ENCODE assay signal across 8 cellular contexts in the genomic region with DNA sequence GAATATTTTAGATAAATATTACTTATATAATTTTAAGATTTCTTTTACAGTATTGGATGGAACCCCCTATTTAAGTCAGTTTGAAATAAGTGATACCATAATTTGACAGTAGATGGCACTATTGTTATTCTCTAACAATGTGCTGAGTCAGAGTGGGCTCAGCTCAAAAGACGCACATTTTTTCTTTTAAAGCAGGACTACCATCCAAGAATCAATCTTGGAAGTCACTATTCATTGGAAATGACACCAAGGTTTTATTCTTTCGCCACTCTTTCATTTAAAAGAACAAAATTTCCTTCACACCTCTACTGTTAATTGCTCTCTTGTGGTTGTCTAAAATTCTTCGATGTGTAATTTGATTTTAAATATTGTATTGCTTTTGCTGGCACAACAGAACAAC. TPM values are rescaled to one million over a fixed set of nuclear protein-coding genes. Genes with fewer than 3 reads are reported as not detected.
DNase-seq lines count a peak whose midpoint lies in the region; ATAC-seq and TF ChIP-seq lines count a peak whose summit lies in the region.

No MANE protein-coding gene starts in this region.

- no peak overlapping the region for H3K4me3 Mint-ChIP-seq in T-helper 17 cell

- H3K36me3 Mint-ChIP-seq in T-helper 17 cell (ENCODE audit: low read depth), result no peaks in the 10 kb centered on the region

- H3K9me3 ChIP-seq in T-helper 17 cell (ENCODE audit: control insufficient read depth, low read length, poor library complexity, severe bottlenecking) (no peaks in the 10 kb centered on the region), prostate gland (no peaks in the 10 kb centered on the region)

- intact Hi-C loops in prostate gland (cut with DNase I), result no loop called here

- H3K27ac Mint-ChIP-seq in T-helper 17 cell, result no peak overlapping the region

- peak in 3 of 4 experiments; percentile 66 to 78 (median 75) for TF ChIP-seq CTCF in prostate gland (IDR thresholded peaks at IDR 0.05)

- peaks cover 48% of the 10 kb centered on the region for H3K27me3 Mint-ChIP-seq in T-helper 17 cell

- H3K4me1 ChIP-seq in prostate gland (replicated peaks), result no peaks in the 10 kb centered on the region

- 31% methylated on average over 3 of the region's 3 CpGs for whole genome bisulfite sequencing in prostate gland

- DNase-seq in AG20443 (ENCODE audit: low spot score) (peak; percentile 58), NCI-H146 (lab: John Stamatoyannopoulos, UW) (peak; percentile 62), T-helper 17 cell (no peak), germinal center (ENCODE audit: low spot score) (peak; percentile 18), prostate gland (ENCODE audit: low spot score) (no peak), GM19240 (ENCODE audit: insufficient read length, low spot score) (no peak)

- H3K4me1 Mint-ChIP-seq in T-helper 17 cell, result no peaks in the 10 kb centered on the region

- ATAC-seq in GM18508 (IDR thresholded peaks at IDR 0.05; ENCODE audit: insufficient read depth, unreplicated experiment), result peak; percentile 72
- ATAC-seq in HG02885 (IDR thresholded peaks at IDR 0.05; ENCODE audit: poor library complexity, unreplicated experiment), result peak; percentile 77
- ATAC-seq in T-helper 17 cell, result peak; percentile 65

- H3K27me3 ChIP-seq in prostate gland (replicated peaks; ENCODE audit: insufficient read depth), result no peaks in the 10 kb centered on the region

- no peak for TF ChIP-seq POLR2A in prostate gland (IDR thresholded peaks at IDR 0.05)

- no peak overlapping the region for H3K4me3 ChIP-seq in prostate gland

- H3K36me3 ChIP-seq in prostate gland, result no peaks in the 10 kb centered on the region

- H3K27ac ChIP-seq in prostate gland, result no peak overlapping the region

RNA-seq across cellular contexts. Expression of a gene that starts 32.6 kb away (rescaled TPM):
- total RNA-seq in T-helper 17 cell, result 1 to 10 TPM; 4.1 to 5.1 TPM
- total RNA-seq in prostate gland, result 10 to 100 TPM; 27.1 to 29.2 TPM

Comparison
In these comparisons a context has a peak if more than half of its experiments do, and no peak if none do; other contexts are left out.
1. DNase-seq: peak in AG20443 (single experiment), NCI-H146 (single experiment) and germinal center (single experiment); none in T-helper 17 cell (0 of 3), prostate gland (single experiment) and GM19240 (single experiment).
2. RNA of a gene that starts 32.6 kb away (total RNA-seq): 27.1 to 29.2 TPM in prostate gland; 4.1 to 5.1 TPM in T-helper 17 cell; every median in the first group is over 4 times any median in the second.
3. Peak in every context shown above with its lines, with median percentiles within 50 percentile points of each other: ATAC-seq.